ENCODE assay signal across 25 cellular contexts in genomic region chr11:29957406-29957805, GRCh38. TPM values are rescaled to one million over a fixed set of nuclear protein-coding genes. Genes with fewer than 3 reads are reported as not detected.
"Had no signal": no experiment of that assay in that cellular context is flagged by ENCODE, and none has a peak within 500 bp of the region (broad histone marks: within the 10 kb centered on the region; RNA-seq: fewer than 3 reads in every experiment).

No MANE protein-coding gene starts in this region.

- H3K4me3 ChIP-seq: esophagus muscularis mucosa, right lobe of liver, stomach, uterus had no signal

- H3K27me3 ChIP-seq: esophagus muscularis mucosa, right lobe of liver, stomach, uterus had no signal

- H3K27ac ChIP-seq: esophagus muscularis mucosa, right lobe of liver, stomach, uterus had no signal

- H3K4me1 ChIP-seq: esophagus muscularis mucosa, right lobe of liver, stomach, uterus had no signal

- DNase-seq: activated CD4-positive, alpha-beta T cell treated with anti-CD3 and anti-CD28 coated beads, Interleukin-2, amount 10 ng/mL, durations not matched to agents 7 days and 5 days; activated CD8-positive, alpha-beta memory T cell treated with anti-CD3 and anti-CD28 coated beads, Interleukin-2, amount 10 ng/mL, durations not matched to agents 7 days and 5 days; activated CD8-positive, alpha-beta T cell treated with anti-CD3 and anti-CD28 coated beads for 36 hours; activated gamma-delta T cell; activated T-cell treated with anti-CD3 and anti-CD28 coated beads for 4 hours; effector memory CD4-positive, alpha-beta T cell; hypothalamus; left colon; nephron progenitor cell; occipital lobe; posterior cingulate gyrus; right lobe of liver; small intestine; stomach; T-helper 17 cell; trophoblast cell; uterus had no signal

- H3K9me3 ChIP-seq: esophagus muscularis mucosa, right lobe of liver, stomach, uterus had no signal

- H3K36me3 ChIP-seq: esophagus muscularis mucosa, right lobe of liver, stomach, uterus had no signal

RNA-seq across cellular contexts. Expression of gene KCNA4, which starts 59.4 kb away (rescaled TPM):
- total RNA-seq: activated CD4-positive, alpha-beta T cell treated with anti-CD3 and anti-CD28 coated beads, Interleukin-2, amount 10 ng/mL, durations not matched to agents 7 days and 5 days; activated CD8-positive, alpha-beta memory T cell treated with anti-CD3 and anti-CD28 coated beads, Interleukin-2, amount 10 ng/mL, durations not matched to agents 7 days and 5 days; activated CD8-positive, alpha-beta T cell treated with anti-CD3 and anti-CD28 coated beads for 36 hours; activated naive CD4-positive, alpha-beta T cell treated with anti-CD3 and anti-CD28 coated beads, Interleukin-2, amount 50 U/mL, for 72 hours; activated T-helper 1 cell treated with anti-CD3 and anti-CD28 coated beads, Interleukin-12 subunit alpha, Interleukin-12 subunit beta, Interleukin-2, Interleukin-4 antibody, amounts not matched to agents 30 ng/mL and 10 ng/mL and 1 ng/mL, durations not matched to agents 14 hours and 24 hours and 36 hours; astrocyte; dermis microvascular lymphatic vessel endothelial cell; endothelial cell of umbilical vein; left colon; mononuclear cell; right lobe of liver; T-helper 17 cell had no signal
- polyA plus RNA-seq: endothelial cell of umbilical vein, keratinocyte, stomach had no signal
